In the genomic region with DNA sequence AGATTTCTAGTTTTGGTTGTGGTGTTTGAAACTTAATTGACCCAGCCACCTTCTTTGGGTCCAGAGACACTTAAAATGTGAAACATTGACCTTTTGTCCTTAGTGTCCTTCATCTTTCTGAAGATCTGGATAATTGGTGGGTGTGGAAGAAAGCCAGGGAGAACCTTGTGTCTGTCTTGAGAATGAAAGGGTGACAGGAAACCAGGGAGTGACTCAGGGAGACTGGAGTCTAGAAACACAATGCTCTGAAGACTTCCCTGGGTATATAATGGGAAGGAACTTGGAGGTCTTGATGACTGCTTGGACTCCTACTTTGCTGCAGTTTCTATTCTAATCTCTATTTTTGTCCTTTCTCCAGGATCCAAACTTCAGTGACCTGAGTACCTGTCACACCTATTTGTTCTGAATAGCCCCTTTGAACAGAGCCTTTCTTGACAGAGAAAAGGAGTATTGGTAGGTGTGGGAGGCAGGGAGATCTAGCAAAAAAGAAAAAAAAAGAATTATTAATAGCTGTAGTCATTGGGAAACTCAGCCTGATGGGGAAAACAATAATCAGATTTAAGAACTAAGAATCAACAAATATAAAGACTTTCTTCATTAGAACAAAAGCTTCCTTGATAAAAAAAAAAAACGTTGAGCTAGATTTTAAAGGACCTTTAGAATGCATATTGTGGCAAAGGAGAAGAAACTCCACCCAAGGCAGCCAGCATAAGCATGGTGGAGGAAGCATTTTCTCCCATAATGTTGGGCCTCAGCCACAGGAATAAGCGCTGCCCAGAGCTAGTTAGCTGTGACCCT, we compare ENCODE assay signal across 20 cellular contexts.
DNase-seq lines count a peak whose midpoint lies in the region; TF ChIP-seq lines count a peak whose summit lies in the region.
"Had no signal": no experiment of that assay in that cellular context is flagged by ENCODE, and none has a peak within 500 bp of the region (broad histone marks: within the 10 kb centered on the region; RNA-seq: fewer than 3 reads in every experiment).

No MANE protein-coding gene starts in this region.

- H3K4me3 ChIP-seq in spleen: no peak overlapping the region
- H3K4me3 ChIP-seq: A549, SJCRH30 had no signal

- 58 to 66% (median 63%) methylated on average over 2 of the region's 2 CpGs for WGBS in spleen, 5 donors

- intact Hi-C loops in spleen (cut with DNase I; ENCODE audit: low total_unique reads): no loop called here
- intact Hi-C loops in head of caudate nucleus (cut with DNase I): no loop called here

- no peaks in the 10 kb centered on the region for H3K4me1 ChIP-seq in spleen
- H3K4me1 ChIP-seq: SJCRH30 had no signal

- H3K36me3 ChIP-seq in spleen: no peaks in the 10 kb centered on the region
- H3K36me3 ChIP-seq: SJCRH30 had no signal

- no peaks in the 10 kb centered on the region for H3K9me3 Mint-ChIP-seq in endothelial cell (ENCODE audit: unreplicated experiment)
- H3K9me3 Mint-ChIP-seq: CD4-positive, CD25-positive, alpha-beta regulatory T cell had no signal

- peaks cover 9% of the 10 kb centered on the region for H3K4me1 Mint-ChIP-seq in endothelial cell (ENCODE audit: unreplicated experiment)
- H3K4me1 Mint-ChIP-seq: CD4-positive, CD25-positive, alpha-beta regulatory T cell had no signal

- H3K36me3 Mint-ChIP-seq in endothelial cell (ENCODE audit: low read depth, unreplicated experiment): no peaks in the 10 kb centered on the region
- H3K36me3 Mint-ChIP-seq: CD4-positive, CD25-positive, alpha-beta regulatory T cell had no signal

- H3K27ac ChIP-seq in spleen: no peak overlapping the region
- H3K27ac ChIP-seq: SJCRH30 had no signal

- peaks cover 1% of the 10 kb centered on the region for H3K27me3 Mint-ChIP-seq in endothelial cell (ENCODE audit: unreplicated experiment)

- TF ChIP-seq POLR2A in spleen (IDR thresholded peaks at IDR 0.05): no peak

- H3K4me3 Mint-ChIP-seq in endothelial cell (ENCODE audit: unreplicated experiment): no peak overlapping the region
- H3K4me3 Mint-ChIP-seq: CD4-positive, CD25-positive, alpha-beta regulatory T cell had no signal

- DNase-seq in A172 (ENCODE audit: low spot score) (peak; percentile 39), ELR (ENCODE audit: low read depth) (peak; percentile 32), endothelial cell (ENCODE audit: low spot score) (no peak), kidney tubule cell (ENCODE audit: low spot score) (peak; percentile 24), spleen (no peak), AG08396 (ENCODE audit: low spot score) (no peak), head of caudate nucleus (no peak), SKM-1 (lab: John Stamatoyannopoulos, UW; ENCODE audit: unreplicated experiment) (no peak)
- DNase-seq: CD4-positive, CD25-positive, alpha-beta regulatory T cell; COR-L47; DMS79; MM.1S; NCI-H1092; NCI-H1436; NCI-H1930; NCI-H2227 treated with DMSO at 0.1 percent for 48 hours; NCI-H510A; NK-92 treated with Interleukin-12 subunit alpha and Interleukin-12 subunit beta, amount 100 ng/mL, for 24 hours; SJCRH30 had no signal

- H3K27ac Mint-ChIP-seq in endothelial cell (ENCODE audit: unreplicated experiment): peak overlapping the region; percentile 65

- no peaks in the 10 kb centered on the region for H3K9me3 ChIP-seq in spleen
- H3K9me3 ChIP-seq: A549, SJCRH30 had no signal

- peaks cover 0 to 54% (median 5%) of the 10 kb centered on the region in 7 donors for H3K27me3 ChIP-seq in spleen (replicated peaks in 1 of 7)
- H3K27me3 ChIP-seq: SJCRH30 had no signal

- TF ChIP-seq CTCF in endothelial cell (IDR thresholded peaks at IDR 0.05; ENCODE audit: unreplicated experiment) (no peak), spleen (IDR thresholded peaks at IDR 0.05 in 8 of 11, conservative IDR thresholded peaks at IDR 0.05 in 3 of 11) (no peak)

Comparison
In these comparisons a context has a peak if more than half of its experiments do, and no peak if none do; other contexts are left out.
1. DNase-seq: peak in A172 (single experiment), ELR (single experiment) and kidney tubule cell (single experiment); none in endothelial cell (single experiment), spleen (single experiment), AG08396 (single experiment), head of caudate nucleus (0 of 42) and SKM-1 (single experiment).